In the genomic region with DNA sequence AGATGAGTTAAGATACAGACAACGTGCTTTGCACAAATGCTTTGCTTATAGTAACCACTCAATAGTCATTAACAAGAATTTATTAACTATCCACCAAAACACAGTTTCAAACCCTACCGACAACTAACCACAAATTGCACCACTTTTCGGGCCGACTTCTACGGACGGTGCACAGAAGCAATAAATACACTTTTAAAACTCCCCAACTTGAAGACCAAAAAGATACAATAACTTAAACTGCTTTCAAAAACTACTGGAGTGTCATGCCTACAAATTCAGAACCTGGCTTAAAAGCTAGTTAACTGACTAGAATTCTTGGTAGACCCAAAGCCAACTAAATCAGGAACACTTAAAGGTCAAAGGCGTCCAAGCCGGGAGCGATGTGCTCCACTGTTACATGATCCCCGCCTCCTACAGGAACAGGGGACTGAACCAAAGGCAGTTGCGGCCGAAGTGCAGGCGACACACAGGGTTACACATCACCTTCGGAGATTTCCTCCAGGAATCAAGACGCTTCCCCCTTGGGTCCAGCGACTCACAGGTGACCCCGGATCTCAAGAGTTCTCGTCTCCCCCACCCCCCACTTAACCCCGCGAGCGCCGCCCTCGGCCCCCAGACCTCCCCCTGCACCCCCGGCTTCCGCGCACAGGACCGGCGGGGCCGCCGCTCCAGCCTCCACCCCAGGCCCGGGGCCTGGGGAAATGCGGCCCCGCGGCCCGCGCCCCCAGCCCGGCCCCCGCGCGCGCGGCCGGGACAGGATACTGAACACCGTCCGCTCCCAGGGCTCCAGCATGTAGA, we compare ENCODE assay signal across 8 cellular contexts. TPM values are rescaled to one million over a fixed set of nuclear protein-coding genes. Genes with fewer than 3 reads are reported as not detected.
A peak's percentile ranks its signal among the peaks of the same experiment; 100 is the strongest.
DNase-seq lines count a peak whose midpoint lies in the region; ATAC-seq and TF ChIP-seq lines count a peak whose summit lies in the region.

No MANE protein-coding gene starts in this region.

- TF ChIP-seq CTCF in OCI-LY7 (conservative IDR thresholded peaks at IDR 0.05; ENCODE audit: low read length), result no peak
- TF ChIP-seq CTCF in astrocyte of the cerebellum (IDR thresholded peaks at IDR 0.05; ENCODE audit: low read depth, low read length, missing control alignments), result no peak
- TF ChIP-seq CTCF in hepatocyte (IDR thresholded peaks at IDR 0.05; ENCODE audit: poor library complexity), result no peak

- TSS peak; percentile 79 for BruUV-seq in OCI-LY7 (replicated peaks; lab: Mats Ljungman, UMichigan)

- POLR2A ChIA-PET in OCI-LY7 (lab: Charles Lee), result interaction anchor here (0.6 to 0.9 kb wide), 2 partner anchors 9 to 93 kb away, joined by 3 to 4 read pairs; no protein-coding TSS in a partner anchor

- H3K9me3 ChIP-seq in OCI-LY7 (ENCODE audit: low read length) (no peaks in the 10 kb centered on the region), hepatocyte (ENCODE audit: low read depth) (no peaks in the 10 kb centered on the region)

- no peaks in the 10 kb centered on the region for H3K9me2 ChIP-seq in OCI-LY7 (ENCODE audit: insufficient read depth, low read length)
- no peaks in the 10 kb centered on the region for H3K9me2 ChIP-seq in hepatocyte (replicated peaks; ENCODE audit: insufficient read depth)

- intact Hi-C loops in OCI-LY7 (cut with micrococcal nuclease; ENCODE audit: unreplicated experiment), result loop anchor here (5.0 kb wide), 1 partner anchor 76 kb away; a partner anchor contains a TSS

- peak; percentile 32 for ATAC-seq in GM21447 (IDR thresholded peaks at IDR 0.05; ENCODE audit: unreplicated experiment)

- H4K20me1 ChIP-seq in OCI-LY7 (ENCODE audit: insufficient read depth, low read length) (peaks cover 18% of the 10 kb centered on the region), hepatocyte (ENCODE audit: insufficient read depth, poor library complexity, severe bottlenecking) (peaks cover 25% of the 10 kb centered on the region)

- H3K4me1 ChIP-seq in OCI-LY7 (ENCODE audit: insufficient read depth, low read length, poor library complexity, severe bottlenecking), result peaks cover 25% of the 10 kb centered on the region
- peaks cover 17% of the 10 kb centered on the region for H3K4me1 ChIP-seq in hepatocyte (ENCODE audit: insufficient read depth)

- no peaks in the 10 kb centered on the region for H3K27me3 ChIP-seq in hepatocyte

- peaks cover 8% of the 10 kb centered on the region for H3K36me3 ChIP-seq in OCI-LY7 (ENCODE audit: insufficient read depth, low read length)
- no peaks in the 10 kb centered on the region for H3K36me3 ChIP-seq in hepatocyte (replicated peaks; ENCODE audit: insufficient read depth, low read depth)

- H3K4me2 ChIP-seq in OCI-LY7 (ENCODE audit: low read length) (peak overlapping the region; percentile 80), hepatocyte (peak overlapping the region; percentile 84)

- H3K79me2 ChIP-seq in OCI-LY7 (ENCODE audit: insufficient read depth, low read depth, low read length) (peaks cover 35% of the 10 kb centered on the region), hepatocyte (peaks cover 45% of the 10 kb centered on the region)

- WGBS in hepatocyte (ENCODE audit: low lambda C conversion rate, missing lambda C conversion rate), result under 1% methylated on average over 28 of the region's 45 CpGs

- H2AFZ ChIP-seq in OCI-LY7 (ENCODE audit: low read length), result peak overlapping the region; percentile 19; the same call in 1 of the 2 replicates
- peak overlapping the region; percentile 60 for H2AFZ ChIP-seq in hepatocyte

- DNase-seq in DMS53 treated with DMSO at 0.1 percent for 48 hours (lab: John Stamatoyannopoulos, UW; ENCODE audit: unreplicated experiment) (peak; percentile 19), HS-5 (ENCODE audit: low read depth) (peak; percentile 16), OCI-LY7 (ENCODE audit: low spot score) (peak; percentile 11), astrocyte of the cerebellum (ENCODE audit: low read depth) (no peak), hepatocyte (ENCODE audit: low spot score) (peak; percentile 71), renal cortical epithelial cell (ENCODE audit: low read depth) (peak; percentile 45), midbrain (lab: John Stamatoyannopoulos, UW) (no peak)

- H3K4me3 ChIP-seq in OCI-LY7 (ENCODE audit: low read depth, low read length, poor library complexity, severe bottlenecking), result peak overlapping the region; percentile 75
- peak overlapping the region; percentile 87 for H3K4me3 ChIP-seq in astrocyte of the cerebellum (ENCODE audit: low read depth, low read length)
- peak overlapping the region; percentile 35 for H3K4me3 ChIP-seq in hepatocyte

- in situ Hi-C loops in astrocyte of the cerebellum (cut with HindIII; ENCODE audit: low sequenced_read_pairs), result no loop called here

- H3K27ac ChIP-seq in OCI-LY7 (ENCODE audit: low read depth, low read length, poor library complexity, severe bottlenecking), result peak overlapping the region; percentile 54
- peak overlapping the region; percentile 98 for H3K27ac ChIP-seq in hepatocyte

- CTCF ChIA-PET in OCI-LY7 (lab: Charles Lee; ENCODE audit: unreplicated experiment), result no interaction called here

RNA-seq across cellular contexts. Expression of a gene that starts 0.5 kb away (rescaled TPM):
- 6.4 and 8.7 TPM in 2 replicates for total RNA-seq in OCI-LY7 (2014; rRNA removed; shearing (Covaris generic))
- 17.9 and 19.0 TPM in 2 replicates for total RNA-seq in OCI-LY7 (2022)
- total RNA-seq in hepatocyte, result 36.8 and 42.8 TPM in 2 replicates
- polyA plus RNA-seq in hepatocyte, result 30.0 and 33.4 TPM in 2 replicates
- 10.9 and 19.8 TPM in 2 replicates for total RNA-seq in renal cortical epithelial cell

Comparison
In these comparisons a context has a peak if more than half of its experiments do, and no peak if none do; other contexts are left out.
1. DNase-seq: peak in DMS53 treated with DMSO at 0.1 percent for 48 hours (single experiment), HS-5 (single experiment), OCI-LY7 (single experiment), hepatocyte (single experiment) and renal cortical epithelial cell (single experiment); none in astrocyte of the cerebellum (single experiment) and midbrain (single experiment).
2. H3K4me3 ChIP-seq: peak in every context shown above with its lines; median percentile 87 in astrocyte of the cerebellum; 75 in OCI-LY7; 35 in hepatocyte.